Comparison of ENCODE assay signal across 8 cellular contexts in the genomic region with DNA sequence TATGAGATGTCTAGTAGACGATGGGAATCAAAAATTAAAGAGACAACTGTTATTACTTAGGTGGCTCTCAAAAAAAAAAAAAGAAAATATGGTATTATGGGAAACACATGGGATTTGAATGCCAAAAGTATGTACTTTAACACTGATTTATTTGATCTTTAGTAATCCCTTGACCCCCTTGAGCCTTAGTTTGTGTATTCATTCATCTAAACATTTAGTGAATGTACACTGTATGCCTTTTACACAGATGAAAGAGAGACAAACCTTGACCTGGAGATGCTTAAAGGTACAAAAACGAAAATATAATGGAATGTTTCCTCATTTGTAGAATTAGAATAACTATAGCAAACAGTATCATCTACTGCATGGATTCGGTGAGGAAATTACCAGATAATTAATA.
"Had no signal": no experiment of that assay in that cellular context is flagged by ENCODE, and none has a peak within 500 bp of the region (broad histone marks: within the 10 kb centered on the region; RNA-seq: fewer than 3 reads in every experiment).

No MANE protein-coding gene starts in this region.

- H3K27me3 Mint-ChIP-seq: IgD-negative memory B cell had no signal

- DNase-seq: IMR-90, KBM-7, KG1 had no signal

- H3K4me3 ChIP-seq: K562 had no signal

- H3K4me3 Mint-ChIP-seq: IgD-negative memory B cell had no signal

- H3K9ac ChIP-seq: KMS-11 had no signal

- H3K27ac Mint-ChIP-seq: IgD-negative memory B cell had no signal

- FAIRE-seq: HTR-8/SVneo, K562 had no signal

- H3K27ac ChIP-seq: HL-60, KMS-11 had no signal

- H3K4me2 ChIP-seq: KMS-11 had no signal

- ATAC-seq: K562 had no signal
